ENCODE assay signal across 1 cellular context in the genomic region with DNA sequence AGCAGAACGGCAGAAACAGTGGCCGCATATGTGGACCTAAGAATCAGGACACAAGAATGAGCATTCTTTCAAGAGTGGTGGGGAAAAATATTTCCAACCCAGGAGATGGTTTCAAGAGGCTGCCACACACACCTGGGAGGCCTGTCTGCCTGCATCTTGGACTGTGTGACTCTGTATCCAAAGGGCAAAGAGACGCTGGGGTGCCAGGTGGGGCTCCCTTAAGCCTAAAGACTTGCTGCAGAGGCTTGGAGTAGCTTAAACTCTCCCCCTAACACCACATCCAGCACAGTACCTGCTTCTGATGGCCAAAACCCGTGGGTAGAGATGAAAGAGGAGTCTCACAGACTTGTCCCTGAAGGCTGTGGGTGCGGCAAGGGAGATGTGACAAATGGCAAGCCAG.
TF ChIP-seq lines count a peak whose summit lies in the region.

No MANE protein-coding gene starts in this region.

TF ChIP-seq in IMR-90, 13 proteins besides CTCF, POLR2A, EP300 and RAD21:
- TF ChIP-seq SMC3 (IDR thresholded peaks at IDR 0.05; ENCODE audit: low read depth, low read length) (no peak), CEBPB (IDR thresholded peaks at IDR 0.05; ENCODE audit: low read depth, low read length) (no peak)
TF ChIP-seq in IMR-90: peak in this region for 0.
